Comparison of ENCODE assay signal across 13 cellular contexts in genomic region chr16:58488531-58488930, GRCh38.
"Had no signal": no experiment of that assay in that cellular context is flagged by ENCODE, and none has a peak within 500 bp of the region (broad histone marks: within the 10 kb centered on the region; RNA-seq: fewer than 3 reads in every experiment).

No MANE protein-coding gene starts in this region.

- H3K27me3 ChIP-seq: body of pancreas had no signal

- H3K9me3 ChIP-seq: body of pancreas, lower lobe of right lung had no signal

- H3K4me3 ChIP-seq: body of pancreas, lower lobe of right lung had no signal

- DNase-seq: activated B cell treated with CpG ODN at 0.5 μM for 24 hours; activated CD4-positive, alpha-beta T cell treated with anti-CD3 and anti-CD28 coated beads for 48 hours; activated CD8-positive, alpha-beta T cell treated with anti-CD3 and anti-CD28 coated beads for 36 hours; activated effector memory CD4-positive, alpha-beta T cell treated with anti-CD3 and anti-CD28 coated beads, Interleukin-2, amount 50 U/mL, for 16 hours; activated T-cell treated with anti-CD3 and anti-CD28 coated beads, Interleukin-2, amount 50 U/mL, for 48 hours; body of pancreas; cortex of kidney; effector CD4-positive, alpha-beta T cell; foreskin fibroblast; kidney glomerular epithelial cell; lower lobe of right lung; stimulated activated naive CD8-positive, alpha-beta T cell treated with anti-CD3 and anti-CD28 coated beads, Interleukin-15, amount 100 ng/mL, for 72 hours; T-helper 2 cell had no signal

- ATAC-seq: body of pancreas had no signal

- H3K36me3 ChIP-seq: lower lobe of right lung had no signal

- H3K4me1 ChIP-seq: lower lobe of right lung had no signal

- H3K27ac ChIP-seq: body of pancreas, lower lobe of right lung had no signal
